11 cellular contexts compared by ENCODE assay signal in genomic region chr9:119020284-119020683, GRCh38.
"Had no signal": no experiment of that assay in that cellular context is flagged by ENCODE, and none has a peak within 500 bp of the region (broad histone marks: within the 10 kb centered on the region; RNA-seq: fewer than 3 reads in every experiment).

No MANE protein-coding gene starts in this region.

- H3K4me3 ChIP-seq: sigmoid colon, testis had no signal

- H3K9me3 ChIP-seq: sigmoid colon, testis had no signal

- ATAC-seq: activated naive CD4-positive, alpha-beta T cell treated with anti-CD3 and anti-CD28 coated beads, Interleukin-2, amount 50 U/mL, for 72 hours; esophagus mucosa had no signal

- H3K27me3 ChIP-seq: brain microvascular endothelial cell, sigmoid colon, testis had no signal

- H3K27ac ChIP-seq: brain microvascular endothelial cell, sigmoid colon, testis had no signal

- H3K36me3 ChIP-seq: brain microvascular endothelial cell, sigmoid colon had no signal

- H3K4me1 ChIP-seq: testis had no signal

- DNase-seq: activated effector memory CD4-positive, alpha-beta T cell treated with Interleukin-2 at 50 U/mL for 16 hours; activated T-cell treated with anti-CD3 and anti-CD28 coated beads, Interleukin-2, amount 50 U/mL, for 1 hour; amniotic stem cell; brain microvascular endothelial cell; head of caudate nucleus; sigmoid colon; stimulated activated CD4-positive, alpha-beta T cell treated with anti-CD3 and anti-CD28 coated beads, Interleukin-12 subunit alpha, Interleukin-12 subunit beta, amount 100 ng/mL, for 4 hours; stimulated activated CD4-positive, alpha-beta T cell treated with anti-CD3 and anti-CD28 coated beads, Interleukin-2, amount 100 ng/mL, for 48 hours; testis had no signal
